Comparison of ENCODE assay signal across 22 cellular contexts in the genomic region with DNA sequence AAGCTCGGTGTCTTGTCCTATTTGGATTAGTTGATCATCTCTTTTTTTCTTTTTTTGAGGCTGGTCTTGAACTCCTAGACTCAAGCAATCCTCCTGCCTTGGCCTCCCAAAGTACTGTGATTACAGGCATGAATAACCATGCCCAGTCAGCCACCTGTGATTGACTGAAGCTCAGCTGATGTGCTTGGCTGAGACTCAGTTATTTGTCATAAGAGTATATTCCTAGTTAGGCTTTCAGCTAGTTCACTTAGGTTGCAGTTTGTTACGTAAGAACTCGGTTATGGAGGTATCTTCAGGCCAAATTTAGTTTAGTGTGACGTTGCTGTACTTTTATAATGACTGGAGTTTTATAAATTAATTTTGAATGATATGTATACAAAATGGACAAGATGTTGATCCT.
"Had no signal": no experiment of that assay in that cellular context is flagged by ENCODE, and none has a peak within 500 bp of the region (broad histone marks: within the 10 kb centered on the region; RNA-seq: fewer than 3 reads in every experiment).

No MANE protein-coding gene starts in this region.

- H3K9me3 ChIP-seq: heart right ventricle, pancreas, spleen, testis, tibial artery, upper lobe of left lung had no signal

- H3K4me3 ChIP-seq: coronary artery, heart right ventricle, lung, pancreas, skin epidermis, spleen, testis, tibial artery, upper lobe of left lung had no signal

- DNase-seq: dermis blood vessel endothelial cell; effector memory CD4-positive, alpha-beta T cell; foreskin melanocyte; glutamatergic neuron; heart right ventricle; hippocampal formation; islet precursor cell; natural killer cell; pancreas; right cardiac atrium; spleen; stimulated activated CD4-positive, alpha-beta T cell treated with anti-CD3 and anti-CD28 coated beads, Interleukin-4, amount 100 ng/mL, for 4 hours; stimulated activated naive CD8-positive, alpha-beta T cell treated with anti-CD3 and anti-CD28 coated beads, Interleukin-15, Interleukin-2, amounts not matched to agents 100 U/mL and 50 U/mL, for 24 hours; substantia nigra; testis; tibial artery had no signal

- H3K27me3 ChIP-seq: heart right ventricle, pancreas, testis, tibial artery, upper lobe of left lung had no signal

- H3K4me1 ChIP-seq: pancreas, testis, tibial artery, upper lobe of left lung had no signal

- H3K36me3 ChIP-seq: heart right ventricle, pancreas, spleen, tibial artery, upper lobe of left lung had no signal

- H3K27ac ChIP-seq: coronary artery, heart right ventricle, pancreas, skin epidermis, spleen, testis, tibial artery, upper lobe of left lung had no signal

- FAIRE-seq: endothelial cell of umbilical vein, urothelium cell line had no signal
